8 cellular contexts compared by ENCODE assay signal in genomic region chr13:99501952-99502310, GRCh38. TPM values are rescaled to one million over a fixed set of nuclear protein-coding genes. Genes with fewer than 3 reads are reported as not detected.
A peak's percentile ranks its signal among the peaks of the same experiment; 100 is the strongest.
DNase-seq lines count a peak whose midpoint lies in the region; ATAC-seq and TF ChIP-seq lines count a peak whose summit lies in the region.

No MANE protein-coding gene starts in this region.

- DNase-seq in CD8-positive, alpha-beta T cell: peak in 2 of 7 experiments; percentile 18 to 26
- no peak for DNase-seq in LNCaP clone FGC (ENCODE audit: low read depth)
- DNase-seq in activated T-helper 1 cell treated with anti-CD3 and anti-CD28 coated beads, Interleukin-12 subunit alpha, Interleukin-12 subunit beta, Interleukin-2, Interleukin-4 antibody, amounts not matched to agents 30 ng/mL and 10 ng/mL and 1 ng/mL, durations not matched to agents 14 hours and 24 hours and 36 hours (ENCODE audit: low spot score): no peak
- peak; percentile 35 for DNase-seq in glomerular visceral epithelial cell (ENCODE audit: extremely low spot score)
- peak in 1 of 2 donors; percentile 22 for DNase-seq in psoas muscle
- no peak for DNase-seq in NCI-H510A (lab: John Stamatoyannopoulos, UW)
- no peak for DNase-seq in NCI-H524 (lab: John Stamatoyannopoulos, UW)
- no peak for DNase-seq in NK-92 treated with Interleukin-12 subunit alpha and Interleukin-12 subunit beta, amount 100 ng/mL, for 24 hours (lab: John Stamatoyannopoulos, UW)

- WGBS in psoas muscle, 3 donors: 0% methylated on average over 14 of the region's 14 CpGs

- intact Hi-C loops in CD8-positive, alpha-beta T cell (cut with DNase I, micrococcal nuclease): loop anchor here (1.0 to 10.0 kb wide), 11 partner anchors 40 to 1527 kb away; partner anchors contain the start of genes GGACT (in 2 of the 2), TMTC4 (in 2 of the 2), CLYBL (in 1 of the 2) and GPR18 (in 1 of the 2)
- intact Hi-C loops in activated T-helper 1 cell treated with anti-CD3 and anti-CD28 coated beads, Interleukin-12 subunit alpha, Interleukin-12 subunit beta, Interleukin-2, Interleukin-4 antibody, amounts not matched to agents 30 ng/mL and 10 ng/mL and 1 ng/mL, durations not matched to agents 14 hours and 24 hours and 36 hours (cut with micrococcal nuclease): loop anchor here (1.0 to 5.0 kb wide), 4 partner anchors 65 to 890 kb away; partner anchors contain the start of gene CLYBL
- intact Hi-C loops in psoas muscle (cut with DNase I): loop anchor here in 1 of 2 donors (5.0 kb wide), 1 partner anchor 60 kb away; no protein-coding TSS in a partner anchor

- peak overlapping the region; percentile 99 for H3K4me3 Mint-ChIP-seq in CD8-positive, alpha-beta T cell
- peak overlapping the region; percentile 96 for H3K4me3 Mint-ChIP-seq in activated T-helper 1 cell treated with anti-CD3 and anti-CD28 coated beads, Interleukin-12 subunit alpha, Interleukin-12 subunit beta, Interleukin-2, Interleukin-4 antibody, amounts not matched to agents 30 ng/mL and 10 ng/mL and 1 ng/mL, durations not matched to agents 14 hours and 24 hours and 36 hours

- TF ChIP-seq CTCF in CD8-positive, alpha-beta T cell (IDR thresholded peaks at IDR 0.05): no peak
- no peak for TF ChIP-seq CTCF in LNCaP clone FGC (IDR thresholded peaks at IDR 0.05; ENCODE audit: control insufficient read depth, extremely low read depth, insufficient read depth)
- TF ChIP-seq CTCF in psoas muscle (IDR thresholded peaks at IDR 0.05): no peak

- H3K36me3 ChIP-seq in CD8-positive, alpha-beta T cell (ENCODE audit: insufficient read depth, low read length): no peaks in the 10 kb centered on the region
- H3K36me3 ChIP-seq in psoas muscle (ENCODE audit: insufficient read depth in 1 of 2, low read depth in 1 of 2): no peaks in the 10 kb centered on the region

- peak overlapping the region; percentile 86 for H3K27ac ChIP-seq in CD8-positive, alpha-beta T cell (ENCODE audit: low read depth, low read length)
- H3K27ac ChIP-seq in psoas muscle: peak overlapping the region; percentile 90

- peaks cover 65% of the 10 kb centered on the region for H3K4me1 ChIP-seq in CD8-positive, alpha-beta T cell (ENCODE audit: insufficient read depth, low read length)
- H3K4me1 ChIP-seq in psoas muscle: peaks cover 71% of the 10 kb centered on the region

- H3K9me3 Mint-ChIP-seq in CD8-positive, alpha-beta T cell: peaks cover 3% of the 10 kb centered on the region
- H3K9me3 Mint-ChIP-seq in activated T-helper 1 cell treated with anti-CD3 and anti-CD28 coated beads, Interleukin-12 subunit alpha, Interleukin-12 subunit beta, Interleukin-2, Interleukin-4 antibody, amounts not matched to agents 30 ng/mL and 10 ng/mL and 1 ng/mL, durations not matched to agents 14 hours and 24 hours and 36 hours: no peaks in the 10 kb centered on the region

- H3K9me3 ChIP-seq in CD8-positive, alpha-beta T cell (ENCODE audit: low read length): no peaks in the 10 kb centered on the region
- no peaks in the 10 kb centered on the region for H3K9me3 ChIP-seq in psoas muscle

- ATAC-seq in CD8-positive, alpha-beta T cell: no peak
- ATAC-seq in psoas muscle: no peak

- no peaks in the 10 kb centered on the region for H3K27me3 ChIP-seq in CD8-positive, alpha-beta T cell (ENCODE audit: insufficient read depth, low read length)
- no peaks in the 10 kb centered on the region for H3K27me3 ChIP-seq in psoas muscle (ENCODE audit: insufficient read depth in 3 of 3, low read length in 2 of 3)

- H3K27ac Mint-ChIP-seq in CD8-positive, alpha-beta T cell: peak overlapping the region; percentile 98
- H3K27ac Mint-ChIP-seq in activated T-helper 1 cell treated with anti-CD3 and anti-CD28 coated beads, Interleukin-12 subunit alpha, Interleukin-12 subunit beta, Interleukin-2, Interleukin-4 antibody, amounts not matched to agents 30 ng/mL and 10 ng/mL and 1 ng/mL, durations not matched to agents 14 hours and 24 hours and 36 hours: peak overlapping the region; percentile 95

- CTCF ChIA-PET in CD8-positive, alpha-beta T cell (lab: Charles Lee): interaction anchor here (0.6 to 7.4 kb wide), 7 partner anchors 58 to 1157 kb away, joined by 3 to 69 read pairs (median 6); partner anchors contain the start of gene GPR18

- peak overlapping the region; percentile 83 for H3K4me3 ChIP-seq in CD8-positive, alpha-beta T cell (ENCODE audit: low read depth, low read length)
- H3K4me3 ChIP-seq in LNCaP clone FGC (ENCODE audit: low read depth, low read length) (peak overlapping the region; percentile 75), psoas muscle (peak overlapping the region; percentile 82)

- POLR2A ChIA-PET in CD8-positive, alpha-beta T cell (lab: Charles Lee): interaction anchor here (1.6 kb wide), 1 partner anchor 82 kb away, joined by 6 read pairs; no protein-coding TSS in a partner anchor

- no peaks in the 10 kb centered on the region for H3K27me3 Mint-ChIP-seq in CD8-positive, alpha-beta T cell (ENCODE audit: low read depth)
- peaks cover 1% of the 10 kb centered on the region for H3K27me3 Mint-ChIP-seq in activated T-helper 1 cell treated with anti-CD3 and anti-CD28 coated beads, Interleukin-12 subunit alpha, Interleukin-12 subunit beta, Interleukin-2, Interleukin-4 antibody, amounts not matched to agents 30 ng/mL and 10 ng/mL and 1 ng/mL, durations not matched to agents 14 hours and 24 hours and 36 hours (ENCODE audit: insufficient read depth)

- H3K4me1 Mint-ChIP-seq in CD8-positive, alpha-beta T cell (ENCODE audit: low read depth): peaks cover 81% of the 10 kb centered on the region
- peaks cover 70% of the 10 kb centered on the region for H3K4me1 Mint-ChIP-seq in activated T-helper 1 cell treated with anti-CD3 and anti-CD28 coated beads, Interleukin-12 subunit alpha, Interleukin-12 subunit beta, Interleukin-2, Interleukin-4 antibody, amounts not matched to agents 30 ng/mL and 10 ng/mL and 1 ng/mL, durations not matched to agents 14 hours and 24 hours and 36 hours (ENCODE audit: low read depth)

- peaks cover 16% of the 10 kb centered on the region for H3K36me3 Mint-ChIP-seq in CD8-positive, alpha-beta T cell
- H3K36me3 Mint-ChIP-seq in activated T-helper 1 cell treated with anti-CD3 and anti-CD28 coated beads, Interleukin-12 subunit alpha, Interleukin-12 subunit beta, Interleukin-2, Interleukin-4 antibody, amounts not matched to agents 30 ng/mL and 10 ng/mL and 1 ng/mL, durations not matched to agents 14 hours and 24 hours and 36 hours (ENCODE audit: low read depth): peaks cover 14% of the 10 kb centered on the region

RNA-seq across cellular contexts. Expression of gene TM9SF2, which starts 0.7 kb away (rescaled TPM):
- 10 to 100 TPM; 42.7 to 47.5 TPM for total RNA-seq in CD8-positive, alpha-beta T cell
- 59.1 and 62.6 TPM in 2 replicates for total RNA-seq in activated T-helper 1 cell treated with anti-CD3 and anti-CD28 coated beads, Interleukin-12 subunit alpha, Interleukin-12 subunit beta, Interleukin-2, Interleukin-4 antibody, amounts not matched to agents 30 ng/mL and 10 ng/mL and 1 ng/mL, durations not matched to agents 14 hours and 24 hours and 36 hours
- total RNA-seq in psoas muscle: 10 to 100 TPM; 30.6 to 45.2 (median 42.7) TPM
- 10 to 100 TPM; 28.5 to 58.6 (median 33.3) TPM for polyA plus RNA-seq in psoas muscle
